In genomic region chr14:74911704-74912103, GRCh38 we compare ENCODE assay signal across 1 cellular context.
TF ChIP-seq lines count a peak whose summit lies in the region.

No MANE protein-coding gene starts in this region.

TF ChIP-seq in IMR-90, 13 proteins besides CTCF, POLR2A, EP300 and RAD21:
- TF ChIP-seq MAFK (IDR thresholded peaks at IDR 0.05; ENCODE audit: low read depth, low read length) (no peak), RFX5 (IDR thresholded peaks at IDR 0.05; ENCODE audit: low read depth, low read length) (no peak), FOS (IDR thresholded peaks at IDR 0.05; ENCODE audit: low read depth, low read length) (no peak), ELK1 (IDR thresholded peaks at IDR 0.05; ENCODE audit: borderline replicate concordance, low read depth, low read length) (no peak), SMC3 (IDR thresholded peaks at IDR 0.05; ENCODE audit: low read depth, low read length) (no peak), CHD1 (IDR thresholded peaks at IDR 0.05; ENCODE audit: low read depth, low read length) (no peak), MAZ (IDR thresholded peaks at IDR 0.05; ENCODE audit: borderline replicate concordance, low read depth, low read length) (no peak), RCOR1 (IDR thresholded peaks at IDR 0.05; ENCODE audit: insufficient replicate concordance, low read length) (no peak), USF2 (IDR thresholded peaks at IDR 0.05; ENCODE audit: low read depth, low read length) (no peak), CEBPB (IDR thresholded peaks at IDR 0.05; ENCODE audit: low read depth, low read length) (no peak)
